ENCODE assay signal across 18 cellular contexts in genomic region chr14:62532186-62532585, GRCh38.
"Had no signal": no experiment of that assay in that cellular context is flagged by ENCODE, and none has a peak within 500 bp of the region (broad histone marks: within the 10 kb centered on the region; RNA-seq: fewer than 3 reads in every experiment).

No MANE protein-coding gene starts in this region.

- H3K27ac Mint-ChIP-seq: activated CD8-positive, alpha-beta T cell treated with anti-CD3 and anti-CD28 coated beads for 36 hours; activated naive CD8-positive, alpha-beta T cell; activated T-cell treated with anti-CD3 and anti-CD28 coated beads, Interleukin-2, amount 50 U/mL, for 72 hours; stimulated activated naive B cell treated with anti-CD40 and anti-IgM and Interleukin-4, amounts not matched to agents 10 μg/mL and 1 μg/mL and 100 μg/mL, for 72 hours; WTC11 had no signal

- DNase-seq: activated CD4-positive, alpha-beta T cell treated with anti-CD3 and anti-CD28 coated beads for 4 hours; activated CD8-positive, alpha-beta memory T cell treated with anti-CD3 and anti-CD28 coated beads, Interleukin-2, amount 50 U/mL, for 4 hours; activated CD8-positive, alpha-beta T cell treated with anti-CD3 and anti-CD28 coated beads for 36 hours; activated gamma-delta T cell treated with Interleukin-2 at 50 U/mL for 16 hours; activated T-cell treated with anti-CD3 and anti-CD28 coated beads, Interleukin-2, amount 50 U/mL, for 72 hours; gastrocnemius medialis; heart right ventricle; mucosa of descending colon; naive thymus-derived CD4-positive, alpha-beta T cell; stimulated activated CD4-positive, alpha-beta T cell treated with anti-CD3 and anti-CD28 coated beads, Interleukin-4, amount 100 ng/mL, for 1 hour; stimulated activated naive B cell treated with anti-CD40 and anti-IgM and Interleukin-4, amounts not matched to agents 10 μg/mL and 1 μg/mL and 100 μg/mL, for 72 hours; tibial artery had no signal

- H3K4me1 Mint-ChIP-seq: naive thymus-derived CD4-positive, alpha-beta T cell; stimulated activated naive B cell treated with anti-CD40 and anti-IgM and Interleukin-4, amounts not matched to agents 10 μg/mL and 1 μg/mL and 100 μg/mL, for 72 hours; WTC11 had no signal

- H3K36me3 Mint-ChIP-seq: activated naive CD8-positive, alpha-beta T cell; naive thymus-derived CD4-positive, alpha-beta T cell; stimulated activated naive B cell treated with anti-CD40 and anti-IgM and Interleukin-4, amounts not matched to agents 10 μg/mL and 1 μg/mL and 100 μg/mL, for 72 hours; WTC11 had no signal

- H3K4me3 ChIP-seq: gastrocnemius medialis, heart right ventricle, mucosa of descending colon, tibial artery, vagina had no signal

- FAIRE-seq: islet of Langerhans, TTC549 had no signal

- H3K4me3 Mint-ChIP-seq: activated CD8-positive, alpha-beta T cell treated with anti-CD3 and anti-CD28 coated beads for 36 hours; activated naive CD8-positive, alpha-beta T cell; activated T-cell treated with anti-CD3 and anti-CD28 coated beads, Interleukin-2, amount 50 U/mL, for 72 hours; naive thymus-derived CD4-positive, alpha-beta T cell; stimulated activated naive B cell treated with anti-CD40 and anti-IgM and Interleukin-4, amounts not matched to agents 10 μg/mL and 1 μg/mL and 100 μg/mL, for 72 hours; WTC11 had no signal

- H3K27ac ChIP-seq: gastrocnemius medialis, heart right ventricle, parathyroid adenoma, tibial artery, vagina had no signal

- H3K27me3 Mint-ChIP-seq: activated CD8-positive, alpha-beta T cell treated with anti-CD3 and anti-CD28 coated beads for 36 hours; activated naive CD8-positive, alpha-beta T cell; naive thymus-derived CD4-positive, alpha-beta T cell; stimulated activated naive B cell treated with anti-CD40 and anti-IgM and Interleukin-4, amounts not matched to agents 10 μg/mL and 1 μg/mL and 100 μg/mL, for 72 hours had no signal
